Comparison of ENCODE assay signal across 8 cellular contexts in genomic region chr4:138522366-138522765, GRCh38.
A peak's percentile ranks its signal among the peaks of the same experiment; 100 is the strongest.
DNase-seq lines count a peak whose midpoint lies in the region; ATAC-seq and TF ChIP-seq lines count a peak whose summit lies in the region.

No MANE protein-coding gene starts in this region.

- H3K27ac Mint-ChIP-seq in CD14-positive monocyte, result peak overlapping the region in 1 of 7 donors; percentile 23
- H3K27ac Mint-ChIP-seq in activated CD8-positive, alpha-beta T cell treated with anti-CD3 and anti-CD28 coated beads, Interleukin-2, amount 10 ng/mL, durations not matched to agents 7 days and 5 days, result no peak overlapping the region
- H3K27ac Mint-ChIP-seq in activated naive CD4-positive, alpha-beta T cell treated with anti-CD3 and anti-CD28 coated beads for 36 hours, result no peak overlapping the region

- ATAC-seq in GM21360 (IDR thresholded peaks at IDR 0.05; ENCODE audit: unreplicated experiment), result peak; percentile 59
- ATAC-seq in activated CD8-positive, alpha-beta T cell treated with anti-CD3 and anti-CD28 coated beads, Interleukin-2, amount 10 ng/mL, durations not matched to agents 7 days and 5 days, result no peak

- no peak overlapping the region for H3K27ac ChIP-seq in fibroblast of lung (ENCODE audit: insufficient read depth, low read length)

- H3K9me3 Mint-ChIP-seq in CD14-positive monocyte, result peaks cover 0 to 5% (median 0%) of the 10 kb centered on the region in 7 donors
- H3K9me3 Mint-ChIP-seq in activated CD8-positive, alpha-beta T cell treated with anti-CD3 and anti-CD28 coated beads, Interleukin-2, amount 10 ng/mL, durations not matched to agents 7 days and 5 days (ENCODE audit: insufficient read depth), result no peaks in the 10 kb centered on the region
- H3K9me3 Mint-ChIP-seq in activated naive CD4-positive, alpha-beta T cell treated with anti-CD3 and anti-CD28 coated beads for 36 hours, result peaks cover 5% of the 10 kb centered on the region

- H3K79me2 ChIP-seq in fibroblast of lung (ENCODE audit: control insufficient read depth, insufficient read depth, low read length), result no peaks in the 10 kb centered on the region

- no peak overlapping the region for H3K4me2 ChIP-seq in fibroblast of lung (ENCODE audit: extremely low read depth, insufficient read depth, low read length)

- H3K4me3 Mint-ChIP-seq in CD14-positive monocyte, result no peak overlapping the region
- H3K4me3 Mint-ChIP-seq in activated CD8-positive, alpha-beta T cell treated with anti-CD3 and anti-CD28 coated beads, Interleukin-2, amount 10 ng/mL, durations not matched to agents 7 days and 5 days, result no peak overlapping the region
- no peak overlapping the region for H3K4me3 Mint-ChIP-seq in activated naive CD4-positive, alpha-beta T cell treated with anti-CD3 and anti-CD28 coated beads for 36 hours

- no peaks in the 10 kb centered on the region for H4K20me1 ChIP-seq in fibroblast of lung (ENCODE audit: control insufficient read depth, extremely low read depth, insufficient read depth, low read length)

- no peak overlapping the region for H2AFZ ChIP-seq in fibroblast of lung (ENCODE audit: low read length)

- no peaks in the 10 kb centered on the region for H3K27me3 ChIP-seq in fibroblast of lung (ENCODE audit: control insufficient read depth, insufficient read depth, low read length)

- TF ChIP-seq CTCF in CD14-positive monocyte (IDR thresholded peaks at IDR 0.05) (peak; percentile 22), fibroblast of lung (conservative IDR thresholded peaks at IDR 0.05 in 1 of 2, IDR thresholded peaks at IDR 0.05 in 1 of 2; ENCODE audit: low read depth in 1 of 2, low read length in 2 of 2) (peak; percentile 37 to 50)

- DNase-seq in CD14-positive monocyte (ENCODE audit: low spot score), result no peak
- DNase-seq in M059J (ENCODE audit: low read depth), result peak; percentile 12
- DNase-seq in fibroblast of lung (ENCODE audit: low read depth in 2 of 2), result peak; percentile 6 to 37
- no peak for DNase-seq in NCI-H187 treated with DMSO at 0.1 percent for 48 hours (lab: John Stamatoyannopoulos, UW)
- DNase-seq in NCI-H128 (lab: John Stamatoyannopoulos, UW; ENCODE audit: unreplicated experiment), result no peak
- DNase-seq in activated CD8-positive, alpha-beta T cell treated with anti-CD3 and anti-CD28 coated beads, Interleukin-2, amount 10 ng/mL, durations not matched to agents 7 days and 5 days, result no peak
- no peak for DNase-seq in activated naive CD4-positive, alpha-beta T cell treated with anti-CD3 and anti-CD28 coated beads for 36 hours

- peaks cover 3 to 15% (median 6%) of the 10 kb centered on the region in 3 donors for H3K27me3 Mint-ChIP-seq in CD14-positive monocyte (ENCODE audit: low read depth in 3 of 3)
- no peaks in the 10 kb centered on the region for H3K27me3 Mint-ChIP-seq in activated CD8-positive, alpha-beta T cell treated with anti-CD3 and anti-CD28 coated beads, Interleukin-2, amount 10 ng/mL, durations not matched to agents 7 days and 5 days (ENCODE audit: low read depth)
- H3K27me3 Mint-ChIP-seq in activated naive CD4-positive, alpha-beta T cell treated with anti-CD3 and anti-CD28 coated beads for 36 hours (ENCODE audit: low read depth), result no peaks in the 10 kb centered on the region

- no peaks in the 10 kb centered on the region for H3K9me3 ChIP-seq in fibroblast of lung (ENCODE audit: control insufficient read depth, insufficient read depth, low read depth, low read length)

- H3K9ac ChIP-seq in fibroblast of lung (ENCODE audit: insufficient read depth, low read length), result no peak overlapping the region

- no peaks in the 10 kb centered on the region for H3K36me3 ChIP-seq in fibroblast of lung (ENCODE audit: control insufficient read depth, insufficient read depth, low read length)

- no peak overlapping the region for H3K4me3 ChIP-seq in fibroblast of lung (replicated peaks in 1 of 4; ENCODE audit: control extremely low read depth in 1 of 4, insufficient read depth in 1 of 4, low read depth in 3 of 4, low read length in 4 of 4)

- no peaks in the 10 kb centered on the region for H3K4me1 ChIP-seq in fibroblast of lung (ENCODE audit: control insufficient read depth, extremely low read depth, insufficient read depth, low read length)

- CTCF ChIA-PET in activated CD8-positive, alpha-beta T cell treated with anti-CD3 and anti-CD28 coated beads, Interleukin-2, amount 10 ng/mL, durations not matched to agents 7 days and 5 days (lab: Charles Lee), result no interaction called here
- CTCF ChIA-PET in activated naive CD4-positive, alpha-beta T cell treated with anti-CD3 and anti-CD28 coated beads for 36 hours (lab: Charles Lee), result interaction anchor here (0.6 kb wide), 1 partner anchor 1101 kb away, joined by 4 read pairs; no protein-coding TSS in a partner anchor

- H3K4me1 Mint-ChIP-seq in CD14-positive monocyte, result no peaks in the 10 kb centered on the region
- no peaks in the 10 kb centered on the region for H3K4me1 Mint-ChIP-seq in activated CD8-positive, alpha-beta T cell treated with anti-CD3 and anti-CD28 coated beads, Interleukin-2, amount 10 ng/mL, durations not matched to agents 7 days and 5 days (ENCODE audit: low read depth)
- no peaks in the 10 kb centered on the region for H3K4me1 Mint-ChIP-seq in activated naive CD4-positive, alpha-beta T cell treated with anti-CD3 and anti-CD28 coated beads for 36 hours (ENCODE audit: low read depth)

- intact Hi-C loops in CD14-positive monocyte (cut with micrococcal nuclease), result no loop called here
- intact Hi-C loops in activated naive CD4-positive, alpha-beta T cell treated with anti-CD3 and anti-CD28 coated beads for 36 hours (cut with micrococcal nuclease), result loop anchor here (2.0 kb wide), 1 partner anchor 488 kb away; no protein-coding TSS in a partner anchor

- H3K36me3 Mint-ChIP-seq in CD14-positive monocyte, result no peaks in the 10 kb centered on the region
- H3K36me3 Mint-ChIP-seq in activated CD8-positive, alpha-beta T cell treated with anti-CD3 and anti-CD28 coated beads, Interleukin-2, amount 10 ng/mL, durations not matched to agents 7 days and 5 days (ENCODE audit: low read depth), result no peaks in the 10 kb centered on the region
- H3K36me3 Mint-ChIP-seq in activated naive CD4-positive, alpha-beta T cell treated with anti-CD3 and anti-CD28 coated beads for 36 hours (ENCODE audit: low read depth), result no peaks in the 10 kb centered on the region

- POLR2A ChIA-PET in activated CD8-positive, alpha-beta T cell treated with anti-CD3 and anti-CD28 coated beads, Interleukin-2, amount 10 ng/mL, durations not matched to agents 7 days and 5 days (lab: Charles Lee), result no interaction called here

Comparison
In these comparisons a context has a peak if more than half of its experiments do, and no peak if none do; other contexts are left out.
1. DNase-seq: peak in M059J (single experiment) and fibroblast of lung (2 of 2); none in CD14-positive monocyte (single experiment), NCI-H187 treated with DMSO at 0.1 percent for 48 hours (single experiment), NCI-H128 (single experiment), activated CD8-positive, alpha-beta T cell treated with anti-CD3 and anti-CD28 coated beads, Interleukin-2, amount 10 ng/mL, durations not matched to agents 7 days and 5 days (single experiment) and activated naive CD4-positive, alpha-beta T cell treated with anti-CD3 and anti-CD28 coated beads for 36 hours (single experiment).